Comparison of ENCODE assay signal across 2 cellular contexts in the genomic region with DNA sequence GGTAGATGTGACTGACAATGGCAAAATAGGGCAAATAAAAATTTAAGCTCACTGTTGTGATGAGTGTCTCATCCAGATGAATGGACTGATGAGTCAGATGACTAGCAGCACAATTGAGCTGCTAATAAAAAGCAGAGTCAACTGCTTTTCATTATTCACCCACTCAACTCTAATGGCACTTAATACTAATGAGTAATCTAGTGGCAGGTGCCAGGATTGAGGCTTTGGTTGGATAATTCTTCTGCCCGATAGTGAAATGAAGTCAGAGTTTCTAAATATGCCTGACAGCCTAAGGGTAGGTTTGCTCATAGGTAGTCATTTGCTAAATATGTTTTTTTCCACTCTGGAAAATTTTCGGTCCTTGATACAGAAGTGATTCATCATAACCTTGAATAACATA.
A peak's percentile ranks its signal among the peaks of the same experiment; 100 is the strongest.
TF ChIP-seq lines count a peak whose summit lies in the region.

No MANE protein-coding gene starts in this region.

TF ChIP-seq in A549, 52 proteins besides CTCF, POLR2A, EP300 and RAD21 (continued from another document):
- TF ChIP-seq, protein P1, sequence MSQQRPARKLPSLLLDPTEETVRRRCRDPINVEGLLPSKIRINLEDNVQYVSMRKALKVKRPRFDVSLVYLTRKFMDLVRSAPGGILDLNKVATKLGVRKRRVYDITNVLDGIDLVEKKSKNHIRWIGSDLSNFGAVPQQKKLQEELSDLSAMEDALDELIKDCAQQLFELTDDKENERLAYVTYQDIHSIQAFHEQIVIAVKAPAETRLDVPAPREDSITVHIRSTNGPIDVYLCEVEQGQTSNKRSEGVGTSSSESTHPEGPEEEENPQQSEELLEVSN (IDR thresholded peaks at IDR 0.05; ENCODE audit: borderline replicate concordance, low read depth), result no peak
- TF ChIP-seq CHD4 (IDR thresholded peaks at IDR 0.05; ENCODE audit: borderline replicate concordance), result no peak
- TF ChIP-seq NR3C1 (IDR thresholded peaks at IDR 0.05), result no peak
- no peak for TF ChIP-seq HOXA7 (CRISPR knock-in tag; IDR thresholded peaks at IDR 0.05)
- no peak for TF ChIP-seq POLR2AphosphoS2 (conservative IDR thresholded peaks at IDR 0.05; ENCODE audit: low read length)
- peak; percentile 48; the same call in 1 of the 2 replicates for TF ChIP-seq JUNB (IDR thresholded peaks at IDR 0.05)
- TF ChIP-seq JUN (IDR thresholded peaks at IDR 0.05), result no peak
- TF ChIP-seq ZSCAN20 (CRISPR knock-in tag; IDR thresholded peaks at IDR 0.05), result no peak
- TF ChIP-seq FOSL2 (IDR thresholded peaks at IDR 0.05), result no peak
- TF ChIP-seq FOSL2 (CRISPR knock-in tag; IDR thresholded peaks at IDR 0.05), result peak; percentile 59
- no peak for TF ChIP-seq ESRRA (IDR thresholded peaks at IDR 0.05; ENCODE audit: borderline replicate concordance, low read length)
- TF ChIP-seq, protein P2, sequence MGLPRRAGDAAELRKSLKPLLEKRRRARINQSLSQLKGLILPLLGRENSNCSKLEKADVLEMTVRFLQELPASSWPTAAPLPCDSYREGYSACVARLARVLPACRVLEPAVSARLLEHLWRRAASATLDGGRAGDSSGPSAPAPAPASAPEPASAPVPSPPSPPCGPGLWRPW (IDR thresholded peaks at IDR 0.05), result no peak
- TF ChIP-seq CHD2 (IDR thresholded peaks at IDR 0.05; ENCODE audit: low read length, partially characterized antibody), result no peak
- TF ChIP-seq, protein P3, sequence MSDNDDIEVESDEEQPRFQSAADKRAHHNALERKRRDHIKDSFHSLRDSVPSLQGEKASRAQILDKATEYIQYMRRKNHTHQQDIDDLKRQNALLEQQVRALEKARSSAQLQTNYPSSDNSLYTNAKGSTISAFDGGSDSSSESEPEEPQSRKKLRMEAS (IDR thresholded peaks at IDR 0.05), result no peak
- TF ChIP-seq HEYL (CRISPR knock-in tag; IDR thresholded peaks at IDR 0.05), result no peak

TF ChIP-seq in HCT116, 20 proteins besides CTCF, POLR2A, EP300 and RAD21:
- TF ChIP-seq, protein P4, sequence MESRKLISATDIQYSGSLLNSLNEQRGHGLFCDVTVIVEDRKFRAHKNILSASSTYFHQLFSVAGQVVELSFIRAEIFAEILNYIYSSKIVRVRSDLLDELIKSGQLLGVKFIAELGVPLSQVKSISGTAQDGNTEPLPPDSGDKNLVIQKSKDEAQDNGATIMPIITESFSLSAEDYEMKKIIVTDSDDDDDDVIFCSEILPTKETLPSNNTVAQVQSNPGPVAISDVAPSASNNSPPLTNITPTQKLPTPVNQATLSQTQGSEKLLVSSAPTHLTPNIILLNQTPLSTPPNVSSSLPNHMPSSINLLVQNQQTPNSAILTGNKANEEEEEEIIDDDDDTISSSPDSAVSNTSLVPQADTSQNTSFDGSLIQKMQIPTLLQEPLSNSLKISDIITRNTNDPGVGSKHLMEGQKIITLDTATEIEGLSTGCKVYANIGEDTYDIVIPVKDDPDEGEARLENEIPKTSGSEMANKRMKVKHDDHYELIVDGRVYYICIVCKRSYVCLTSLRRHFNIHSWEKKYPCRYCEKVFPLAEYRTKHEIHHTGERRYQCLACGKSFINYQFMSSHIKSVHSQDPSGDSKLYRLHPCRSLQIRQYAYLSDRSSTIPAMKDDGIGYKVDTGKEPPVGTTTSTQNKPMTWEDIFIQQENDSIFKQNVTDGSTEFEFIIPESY (IDR thresholded peaks at IDR 0.05; ENCODE audit: extremely low read depth, insufficient replicate concordance, low read length), result no peak
- TF ChIP-seq POLR2AphosphoS5 (IDR thresholded peaks at IDR 0.05; ENCODE audit: low read depth, low read length) (no peak), EGR1 (IDR thresholded peaks at IDR 0.05; ENCODE audit: low read depth) (no peak), CBX3 (IDR thresholded peaks at IDR 0.05; ENCODE audit: low read depth) (0 out of 2 replicates have a peak, but pooled peaks have one; percentile 9), EZH2 (IDR thresholded peaks at IDR 0.05) (no peak), EZH2phosphoT487 (IDR thresholded peaks at IDR 0.05; ENCODE audit: borderline replicate concordance) (no peak), CEBPB (IDR thresholded peaks at IDR 0.05; ENCODE audit: low read depth) (no peak), YY1 (IDR thresholded peaks at IDR 0.05; ENCODE audit: extremely low read depth, insufficient replicate concordance, low read depth, low read length) (no peak), JUND (IDR thresholded peaks at IDR 0.05) (peak; percentile 32; the same call in 1 of the 2 replicates), SP1 (IDR thresholded peaks at IDR 0.05; ENCODE audit: low read depth) (0 out of 2 replicates have a peak, but pooled peaks have one; percentile 14), SIN3A (IDR thresholded peaks at IDR 0.05; ENCODE audit: low read depth) (0 out of 2 replicates have a peak, but pooled peaks have one; percentile 35), ELF1 (IDR thresholded peaks at IDR 0.05; ENCODE audit: borderline replicate concordance, low read depth) (no peak), SRF (IDR thresholded peaks at IDR 0.05; ENCODE audit: low read depth) (no peak), FOSL1 (IDR thresholded peaks at IDR 0.05; ENCODE audit: low read depth) (peak; percentile 48), ZFX (IDR thresholded peaks at IDR 0.05) (no peak), TCF7L2 (IDR thresholded peaks at IDR 0.05; ENCODE audit: borderline replicate concordance, extremely low read depth, insufficient read depth, insufficient read length) (no peak), ZNF274 (IDR thresholded peaks at IDR 0.05; ENCODE audit: low read depth, low read length) (no peak)
- TF ChIP-seq, protein P5, sequence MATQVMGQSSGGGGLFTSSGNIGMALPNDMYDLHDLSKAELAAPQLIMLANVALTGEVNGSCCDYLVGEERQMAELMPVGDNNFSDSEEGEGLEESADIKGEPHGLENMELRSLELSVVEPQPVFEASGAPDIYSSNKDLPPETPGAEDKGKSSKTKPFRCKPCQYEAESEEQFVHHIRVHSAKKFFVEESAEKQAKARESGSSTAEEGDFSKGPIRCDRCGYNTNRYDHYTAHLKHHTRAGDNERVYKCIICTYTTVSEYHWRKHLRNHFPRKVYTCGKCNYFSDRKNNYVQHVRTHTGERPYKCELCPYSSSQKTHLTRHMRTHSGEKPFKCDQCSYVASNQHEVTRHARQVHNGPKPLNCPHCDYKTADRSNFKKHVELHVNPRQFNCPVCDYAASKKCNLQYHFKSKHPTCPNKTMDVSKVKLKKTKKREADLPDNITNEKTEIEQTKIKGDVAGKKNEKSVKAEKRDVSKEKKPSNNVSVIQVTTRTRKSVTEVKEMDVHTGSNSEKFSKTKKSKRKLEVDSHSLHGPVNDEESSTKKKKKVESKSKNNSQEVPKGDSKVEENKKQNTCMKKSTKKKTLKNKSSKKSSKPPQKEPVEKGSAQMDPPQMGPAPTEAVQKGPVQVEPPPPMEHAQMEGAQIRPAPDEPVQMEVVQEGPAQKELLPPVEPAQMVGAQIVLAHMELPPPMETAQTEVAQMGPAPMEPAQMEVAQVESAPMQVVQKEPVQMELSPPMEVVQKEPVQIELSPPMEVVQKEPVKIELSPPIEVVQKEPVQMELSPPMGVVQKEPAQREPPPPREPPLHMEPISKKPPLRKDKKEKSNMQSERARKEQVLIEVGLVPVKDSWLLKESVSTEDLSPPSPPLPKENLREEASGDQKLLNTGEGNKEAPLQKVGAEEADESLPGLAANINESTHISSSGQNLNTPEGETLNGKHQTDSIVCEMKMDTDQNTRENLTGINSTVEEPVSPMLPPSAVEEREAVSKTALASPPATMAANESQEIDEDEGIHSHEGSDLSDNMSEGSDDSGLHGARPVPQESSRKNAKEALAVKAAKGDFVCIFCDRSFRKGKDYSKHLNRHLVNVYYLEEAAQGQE (IDR thresholded peaks at IDR 0.05; ENCODE audit: low read depth), result no peak
- TF ChIP-seq, protein P3 (IDR thresholded peaks at IDR 0.05), result no peak
- TF ChIP-seq, protein P6, sequence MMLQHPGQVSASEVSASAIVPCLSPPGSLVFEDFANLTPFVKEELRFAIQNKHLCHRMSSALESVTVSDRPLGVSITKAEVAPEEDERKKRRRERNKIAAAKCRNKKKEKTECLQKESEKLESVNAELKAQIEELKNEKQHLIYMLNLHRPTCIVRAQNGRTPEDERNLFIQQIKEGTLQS (IDR thresholded peaks at IDR 0.05), result no peak
TF ChIP-seq in HCT116: peak in this region for 5.
